8 cellular contexts compared by ENCODE assay signal in genomic region chr11:102733232-102733875, GRCh38. TPM values are rescaled to one million over a fixed set of nuclear protein-coding genes. Genes with fewer than 3 reads are reported as not detected.
DNase-seq lines count a peak whose midpoint lies in the region; ATAC-seq and TF ChIP-seq lines count a peak whose summit lies in the region.

No MANE protein-coding gene starts in this region.

- H2AFZ ChIP-seq in smooth muscle cell (ENCODE audit: low read depth): no peak overlapping the region

- no peak overlapping the region for H3K9ac ChIP-seq in smooth muscle cell (ENCODE audit: low read depth)

- no peak overlapping the region for H3K4me2 ChIP-seq in smooth muscle cell

- WGBS in smooth muscle cell (ENCODE audit: low lambda C conversion rate): 37% methylated on average over 8 of the region's 8 CpGs

- no peaks in the 10 kb centered on the region for H4K20me1 ChIP-seq in smooth muscle cell (ENCODE audit: low read depth)

- H3F3A ChIP-seq in smooth muscle cell (ENCODE audit: low read depth): no peaks in the 10 kb centered on the region

- H3K27me3 ChIP-seq in BE2C (no peaks in the 10 kb centered on the region), smooth muscle cell (ENCODE audit: low read depth) (no peaks in the 10 kb centered on the region)

- H3K36me3 ChIP-seq in BE2C (no peaks in the 10 kb centered on the region), smooth muscle cell (ENCODE audit: low read depth) (no peaks in the 10 kb centered on the region)

- TF ChIP-seq CTCF in BE2C (IDR thresholded peaks at IDR 0.05; ENCODE audit: low read depth, low read length) (peak; percentile 92), WI38 (IDR thresholded peaks at IDR 0.05; ENCODE audit: low read depth, low read length) (peak; percentile 79), smooth muscle cell (IDR thresholded peaks at IDR 0.05; ENCODE audit: borderline replicate concordance, insufficient read depth, poor library complexity, severe bottlenecking) (peak; percentile 81)

- H3K9me3 ChIP-seq in BE2C (no peaks in the 10 kb centered on the region), smooth muscle cell (replicated peaks; ENCODE audit: low read depth) (no peaks in the 10 kb centered on the region)

- DNase-seq in BE2C (peak; percentile 73), NCI-H2029 (lab: John Stamatoyannopoulos, UW) (peak; percentile 35), fibroblast of the conjunctiva (ENCODE audit: low read depth) (peak; percentile 13), smooth muscle cell (lab: John Stamatoyannopoulos, UW; ENCODE audit: unreplicated experiment) (no peak), cortex of kidney (lab: John Stamatoyannopoulos, UW) (no peak)

- H3K79me2 ChIP-seq in smooth muscle cell (ENCODE audit: low read depth): no peaks in the 10 kb centered on the region

- ATAC-seq in GM18511 (IDR thresholded peaks at IDR 0.05; ENCODE audit: unreplicated experiment) (peak; percentile 93), HG02885 (IDR thresholded peaks at IDR 0.05; ENCODE audit: poor library complexity, unreplicated experiment) (peak; percentile 95)

- no peak overlapping the region for H3K27ac ChIP-seq in smooth muscle cell (ENCODE audit: low read depth)

- no peak overlapping the region for H3K4me3 ChIP-seq in BE2C (ENCODE audit: low read depth, low read length)
- H3K4me3 ChIP-seq in WI38 (ENCODE audit: low read depth, low read length): no peak overlapping the region
- no peak overlapping the region for H3K4me3 ChIP-seq in smooth muscle cell

- H3K4me1 ChIP-seq in BE2C (no peaks in the 10 kb centered on the region), smooth muscle cell (ENCODE audit: low read depth) (no peaks in the 10 kb centered on the region)

RNA-seq across cellular contexts. Expression of gene MMP8, which starts 8.6 kb away (rescaled TPM):
- polyA plus RNA-seq in BE2C (2012; ENCODE audit: insufficient read depth, insufficient read length, low read depth): not detected
- total RNA-seq in smooth muscle cell: 0.81 TPM in 1 of 2 replicates, not detected in the other
- not detected in 2 replicates for polyA plus RNA-seq in smooth muscle cell

RNA-seq across cellular contexts. Expression of gene MMP27, which starts 27.8 kb away (rescaled TPM):
- polyA plus RNA-seq in BE2C (2012; ENCODE audit: insufficient read depth, insufficient read length, low read depth): not detected
- total RNA-seq in smooth muscle cell: not detected in 2 replicates
- not detected in 2 replicates for polyA plus RNA-seq in smooth muscle cell

RNA-seq across cellular contexts. Expression of gene MMP10, which starts 47.1 kb away (rescaled TPM):
- not detected for polyA plus RNA-seq in BE2C (2012; ENCODE audit: insufficient read depth, insufficient read length, low read depth)
- 4.0 and 7.3 TPM in 2 replicates for total RNA-seq in smooth muscle cell
- 1.1 and 6.7 TPM in 2 replicates for polyA plus RNA-seq in smooth muscle cell

Comparison
In these comparisons a context has a peak if more than half of its experiments do, and no peak if none do; other contexts are left out.
1. DNase-seq: peak in BE2C (single experiment), NCI-H2029 (single experiment) and fibroblast of the conjunctiva (single experiment); none in smooth muscle cell (single experiment) and cortex of kidney (single experiment).
2. Peak in every context shown above with its lines, with median percentiles within 50 percentile points of each other: CTCF ChIP-seq.